Comparison of ENCODE assay signal across 17 cellular contexts in the genomic region with DNA sequence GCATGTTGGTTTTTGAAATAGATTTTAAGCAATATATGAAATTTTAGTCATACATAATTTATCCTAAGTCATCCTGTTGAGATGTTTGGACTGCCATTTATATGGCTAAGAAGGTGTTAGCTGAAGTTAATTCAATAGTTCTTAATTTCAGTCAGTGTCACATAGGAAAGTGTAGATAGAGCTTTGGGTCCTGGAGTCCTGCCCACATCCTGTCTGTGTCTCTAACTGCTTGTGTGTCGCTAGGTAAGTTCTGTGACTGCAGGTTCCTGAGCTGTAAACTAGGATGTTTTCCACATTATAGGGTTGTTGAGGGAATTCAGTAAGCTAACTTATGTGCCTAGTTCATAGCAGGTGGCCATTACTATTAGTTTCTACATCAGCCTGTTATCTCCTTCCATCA. TPM values are rescaled to one million over a fixed set of nuclear protein-coding genes. Genes with fewer than 3 reads are reported as not detected.
A peak's percentile ranks its signal among the peaks of the same experiment; 100 is the strongest.
DNase-seq lines count a peak whose midpoint lies in the region; ATAC-seq and TF ChIP-seq lines count a peak whose summit lies in the region.
"Had no signal": no experiment of that assay in that cellular context is flagged by ENCODE, and none has a peak within 500 bp of the region (broad histone marks: within the 10 kb centered on the region; RNA-seq: fewer than 3 reads in every experiment).

No MANE protein-coding gene starts in this region.

- CTCF ChIA-PET in activated CD8-positive, alpha-beta memory T cell treated with anti-CD3 and anti-CD28 coated beads, Interleukin-2, amount 10 ng/mL, durations not matched to agents 7 days and 5 days (lab: Charles Lee), result interaction anchor here (0.7 to 1.4 kb wide), 4 partner anchors 9 to 984 kb away, joined by 3 to 4 read pairs (median 4); no protein-coding TSS in a partner anchor
- CTCF ChIA-PET in T-cell (lab: Charles Lee), result interaction anchor here in 1 of 2 donors (0.7 kb wide), 3 partner anchors 9 to 1979 kb away, joined by 3 read pairs; no protein-coding TSS in a partner anchor

- DNase-seq in activated CD8-positive, alpha-beta memory T cell treated with anti-CD3 and anti-CD28 coated beads, Interleukin-2, amount 10 ng/mL, durations not matched to agents 7 days and 5 days, result peak; percentile 46
- no peak for DNase-seq in activated CD8-positive, alpha-beta memory T cell treated with anti-CD3 and anti-CD28 coated beads for 24 hours
- peak in 9 of 34 experiments; percentile 4 to 24 (median 10) for DNase-seq in T-cell
- DNase-seq in natural killer cell, result no peak
- no peak for DNase-seq in kidney tubule cell (ENCODE audit: low spot score)
- DNase-seq: activated CD4-positive, alpha-beta T cell treated with anti-CD3 and anti-CD28 coated beads, Interleukin-2, amount 50 U/mL, for 4 hours; activated T-cell treated with anti-CD3 and anti-CD28 coated beads, Interleukin-2, amount 50 U/mL, for 4 hours; NCI-H69; OCI-M1; right lobe of liver; SHP77; stimulated activated CD4-positive, alpha-beta T cell treated with anti-CD3 and anti-CD28 coated beads, Interleukin-15, amount 100 ng/mL, for 24 hours; uterus had no signal

- no peaks in the 10 kb centered on the region for H3K9me3 Mint-ChIP-seq in activated CD8-positive, alpha-beta memory T cell treated with anti-CD3 and anti-CD28 coated beads, Interleukin-2, amount 10 ng/mL, durations not matched to agents 7 days and 5 days (ENCODE audit: low read depth)
- H3K9me3 Mint-ChIP-seq in T-cell (no peaks in the 10 kb centered on the region), natural killer cell (no peaks in the 10 kb centered on the region)
- H3K9me3 Mint-ChIP-seq: activated T-cell treated with anti-CD3 and anti-CD28 coated beads, Interleukin-2, amount 50 U/mL, for 4 hours; brain had no signal

- no peak for TF ChIP-seq CTCF in natural killer cell (IDR thresholded peaks at IDR 0.05)

- H3K27me3 Mint-ChIP-seq in activated CD8-positive, alpha-beta memory T cell treated with anti-CD3 and anti-CD28 coated beads, Interleukin-2, amount 10 ng/mL, durations not matched to agents 7 days and 5 days, result no peaks in the 10 kb centered on the region
- H3K27me3 Mint-ChIP-seq in T-cell (no peaks in the 10 kb centered on the region), natural killer cell (ENCODE audit: low read depth in 2 of 2) (no peaks in the 10 kb centered on the region)

- intact Hi-C loops in natural killer cell (cut with micrococcal nuclease), result no loop called here

- no peak overlapping the region for H3K4me3 Mint-ChIP-seq in activated CD8-positive, alpha-beta memory T cell treated with anti-CD3 and anti-CD28 coated beads, Interleukin-2, amount 10 ng/mL, durations not matched to agents 7 days and 5 days
- H3K4me3 Mint-ChIP-seq in T-cell (no peak overlapping the region), natural killer cell (no peak overlapping the region)
- H3K4me3 Mint-ChIP-seq: activated T-cell treated with anti-CD3 and anti-CD28 coated beads, Interleukin-2, amount 50 U/mL, for 4 hours; brain had no signal

- peak; percentile 84 for ATAC-seq in activated CD8-positive, alpha-beta memory T cell treated with anti-CD3 and anti-CD28 coated beads, Interleukin-2, amount 10 ng/mL, durations not matched to agents 7 days and 5 days
- peak; percentile 39 for ATAC-seq in GM18498 (IDR thresholded peaks at IDR 0.05; ENCODE audit: unreplicated experiment)
- peak; percentile 50 to 73 (median 64) for ATAC-seq in T-cell (replicated peaks in 1 of 4)
- peak; percentile 64 to 75 (median 73) for ATAC-seq in natural killer cell
- no peak for ATAC-seq in HG02885 (IDR thresholded peaks at IDR 0.05; ENCODE audit: poor library complexity, unreplicated experiment)
- ATAC-seq in GM18909 (IDR thresholded peaks at IDR 0.05; ENCODE audit: poor library complexity, unreplicated experiment), result no peak
- ATAC-seq: activated T-cell treated with anti-CD3 and anti-CD28 coated beads, Interleukin-2, amount 50 U/mL, for 4 hours; right lobe of liver had no signal

- POLR2A ChIA-PET in T-cell (lab: Charles Lee), result interaction anchor here (0.6 kb wide), 4 partner anchors 67 to 273 kb away, joined by 4 to 5 read pairs (median 5); no protein-coding TSS in a partner anchor

- peaks cover 32% of the 10 kb centered on the region for H3K4me1 Mint-ChIP-seq in activated CD8-positive, alpha-beta memory T cell treated with anti-CD3 and anti-CD28 coated beads, Interleukin-2, amount 10 ng/mL, durations not matched to agents 7 days and 5 days
- peaks cover 16 to 46% (median 19%) of the 10 kb centered on the region in 3 donors for H3K4me1 Mint-ChIP-seq in T-cell
- peaks cover 26 to 31% of the 10 kb centered on the region in 2 donors for H3K4me1 Mint-ChIP-seq in natural killer cell

- peak overlapping the region; percentile 49 for H3K27ac Mint-ChIP-seq in activated CD8-positive, alpha-beta memory T cell treated with anti-CD3 and anti-CD28 coated beads, Interleukin-2, amount 10 ng/mL, durations not matched to agents 7 days and 5 days
- no peak overlapping the region for H3K27ac Mint-ChIP-seq in T-cell
- peak overlapping the region; percentile 54 to 69 for H3K27ac Mint-ChIP-seq in natural killer cell
- H3K27ac Mint-ChIP-seq: brain had no signal

- H3K36me3 Mint-ChIP-seq in activated CD8-positive, alpha-beta memory T cell treated with anti-CD3 and anti-CD28 coated beads, Interleukin-2, amount 10 ng/mL, durations not matched to agents 7 days and 5 days, result peaks cover 31% of the 10 kb centered on the region
- H3K36me3 Mint-ChIP-seq in T-cell (peaks cover 24% of the 10 kb centered on the region), natural killer cell (peaks cover 14% of the 10 kb centered on the region)

RNA-seq across cellular contexts. Expression of gene OFD1, which starts 20.7 kb away (rescaled TPM):
- total RNA-seq in activated CD8-positive, alpha-beta memory T cell treated with anti-CD3 and anti-CD28 coated beads, Interleukin-2, amount 10 ng/mL, durations not matched to agents 7 days and 5 days, result 10 to 100 TPM; 32.3 to 45.8 TPM
- total RNA-seq in T-cell (10 to 100 TPM; 78.8 to 96.8 (median 89.3) TPM), natural killer cell (10 to 100 TPM; 62.8 to 77.6 (median 74.9) TPM)

RNA-seq across cellular contexts. Expression of gene TRAPPC2, which starts 20.8 kb away (rescaled TPM):
- total RNA-seq in activated CD8-positive, alpha-beta memory T cell treated with anti-CD3 and anti-CD28 coated beads, Interleukin-2, amount 10 ng/mL, durations not matched to agents 7 days and 5 days, result 10 to 100 TPM; 18.4 to 19.1 TPM
- total RNA-seq in T-cell, result 10 to 100 TPM; 24.8 to 32.9 (median 29.7) TPM
- total RNA-seq in natural killer cell, result 10 to 100 TPM; 24.2 to 63.3 (median 42.4) TPM

Comparison
In these comparisons a context has a peak if more than half of its experiments do, and no peak if none do; other contexts are left out.
1. ATAC-seq: peak in activated CD8-positive, alpha-beta memory T cell treated with anti-CD3 and anti-CD28 coated beads, Interleukin-2, amount 10 ng/mL, durations not matched to agents 7 days and 5 days (single experiment), GM18498 (single experiment), T-cell (4 of 4) and natural killer cell (3 of 3); none in HG02885 (single experiment) and GM18909 (single experiment).
2. H3K27ac Mint-ChIP-seq: peak in activated CD8-positive, alpha-beta memory T cell treated with anti-CD3 and anti-CD28 coated beads, Interleukin-2, amount 10 ng/mL, durations not matched to agents 7 days and 5 days (single experiment) and natural killer cell (2 of 2); none in T-cell (0 of 2).